ENCODE assay signal across 26 cellular contexts in genomic region chr7:74490546-74490945, GRCh38. TPM values are rescaled to one million over a fixed set of nuclear protein-coding genes. Genes with fewer than 3 reads are reported as not detected.
DNase-seq lines count a peak whose midpoint lies in the region; ATAC-seq and TF ChIP-seq lines count a peak whose summit lies in the region.
"Had no signal": no experiment of that assay in that cellular context is flagged by ENCODE, and none has a peak within 500 bp of the region (broad histone marks: within the 10 kb centered on the region; RNA-seq: fewer than 3 reads in every experiment).

No MANE protein-coding gene starts in this region.

- H3K79me2 ChIP-seq in neural progenitor cell (ENCODE audit: low read depth), result peaks cover 99% of the 10 kb centered on the region

- H3K27me3 Mint-ChIP-seq in activated T-cell treated with anti-CD3 and anti-CD28 coated beads, Interleukin-2, amount 50 U/mL, for 24 hours, result peaks cover 3% of the 10 kb centered on the region
- H3K27me3 Mint-ChIP-seq in neural progenitor cell (ENCODE audit: insufficient read depth, low read depth), result peaks cover 4% of the 10 kb centered on the region
- H3K27me3 Mint-ChIP-seq: activated T-helper 17 cell treated with anti-CD3 and anti-CD28 coated beads, Interleukin-2, amount 50 U/mL, for 72 hours; CD4-positive, alpha-beta T cell; naive thymus-derived CD4-positive, alpha-beta T cell had no signal

- peaks cover 4% of the 10 kb centered on the region for H3K9me3 Mint-ChIP-seq in activated T-cell treated with anti-CD3 and anti-CD28 coated beads, Interleukin-2, amount 50 U/mL, for 24 hours
- peaks cover 19% of the 10 kb centered on the region for H3K9me3 Mint-ChIP-seq in neural progenitor cell
- H3K9me3 Mint-ChIP-seq: CD4-positive, alpha-beta T cell; immature natural killer cell had no signal

- H3K4me1 ChIP-seq in neural progenitor cell, result peaks cover 6% of the 10 kb centered on the region
- peaks cover 0 to 35% (median 0%) of the 10 kb centered on the region in 4 donors for H3K4me1 ChIP-seq in tibial nerve
- H3K4me1 ChIP-seq: spleen, vagina had no signal

- TF ChIP-seq EP300 in tibial nerve (IDR thresholded peaks at IDR 0.05), result peak in 1 of 2 donors; percentile 50

- H3K27ac Mint-ChIP-seq in activated T-cell treated with anti-CD3 and anti-CD28 coated beads, Interleukin-2, amount 50 U/mL, for 24 hours, result peak overlapping the region; percentile 38
- H3K27ac Mint-ChIP-seq in neural progenitor cell, result peak overlapping the region; percentile 87
- H3K27ac Mint-ChIP-seq: activated T-helper 17 cell treated with anti-CD3 and anti-CD28 coated beads, Interleukin-2, amount 50 U/mL, for 72 hours; CD4-positive, alpha-beta T cell; immature natural killer cell; naive thymus-derived CD4-positive, alpha-beta T cell; stimulated activated memory B cell treated with anti-CD40 and anti-IgM and Interleukin-4, amounts not matched to agents 10 μg/mL and 1 μg/mL and 100 μg/mL, for 72 hours had no signal

- H3K9ac ChIP-seq in neural progenitor cell, result no peak overlapping the region

- H3K4me3 Mint-ChIP-seq in activated T-cell treated with anti-CD3 and anti-CD28 coated beads, Interleukin-2, amount 50 U/mL, for 24 hours, result no peak overlapping the region
- H3K4me3 Mint-ChIP-seq in neural progenitor cell, result no peak overlapping the region
- H3K4me3 Mint-ChIP-seq: activated T-helper 17 cell treated with anti-CD3 and anti-CD28 coated beads, Interleukin-2, amount 50 U/mL, for 72 hours; CD4-positive, alpha-beta T cell; immature natural killer cell; naive thymus-derived CD4-positive, alpha-beta T cell; stimulated activated memory B cell treated with anti-CD40 and anti-IgM and Interleukin-4, amounts not matched to agents 10 μg/mL and 1 μg/mL and 100 μg/mL, for 72 hours had no signal

- H3K9me3 ChIP-seq in neural progenitor cell (ENCODE audit: low read depth) (no peaks in the 10 kb centered on the region), tibial nerve (no peaks in the 10 kb centered on the region)
- H3K9me3 ChIP-seq: SJSA1, vagina had no signal

- TF ChIP-seq CTCF in neural progenitor cell (IDR thresholded peaks at IDR 0.05), result no peak
- TF ChIP-seq CTCF in tibial nerve (IDR thresholded peaks at IDR 0.05), result no peak

- TF ChIP-seq POLR2A in tibial nerve (IDR thresholded peaks at IDR 0.05), result no peak

- H3K27me3 ChIP-seq in neural progenitor cell (no peaks in the 10 kb centered on the region), tibial nerve (no peaks in the 10 kb centered on the region)
- H3K27me3 ChIP-seq: esophagus muscularis mucosa, SJSA1, spleen, vagina had no signal

- H3K4me2 ChIP-seq in neural progenitor cell, result no peak overlapping the region

- H4K20me1 ChIP-seq in neural progenitor cell (ENCODE audit: low read depth), result peaks cover 82% of the 10 kb centered on the region

- H3F3A ChIP-seq in neural progenitor cell (ENCODE audit: low read depth), result peaks cover 8% of the 10 kb centered on the region

- H3K36me3 ChIP-seq in neural progenitor cell (no peaks in the 10 kb centered on the region), tibial nerve (no peaks in the 10 kb centered on the region)
- H3K36me3 ChIP-seq: esophagus muscularis mucosa, spleen, vagina had no signal

- H3K27ac ChIP-seq in cingulate gyrus (ENCODE audit: low read depth, low read length), result peak overlapping the region; percentile 75
- H3K27ac ChIP-seq in neural progenitor cell, result peak overlapping the region; percentile 17
- H3K27ac ChIP-seq in tibial nerve, result peak overlapping the region; percentile 62 to 88 (median 80)
- H3K27ac ChIP-seq: esophagus muscularis mucosa, SJSA1, spleen, vagina had no signal

- H3K36me3 Mint-ChIP-seq in activated T-cell treated with anti-CD3 and anti-CD28 coated beads, Interleukin-2, amount 50 U/mL, for 24 hours (ENCODE audit: low read depth), result no peaks in the 10 kb centered on the region
- H3K36me3 Mint-ChIP-seq in neural progenitor cell, result peaks cover 22% of the 10 kb centered on the region
- H3K36me3 Mint-ChIP-seq: immature natural killer cell had no signal

- no peak overlapping the region for H3K4me3 ChIP-seq in neural progenitor cell
- H3K4me3 ChIP-seq in tibial nerve, result no peak overlapping the region
- H3K4me3 ChIP-seq: esophagus muscularis mucosa, SJSA1, spleen, vagina had no signal

- no peaks in the 10 kb centered on the region for H3K4me1 Mint-ChIP-seq in activated T-cell treated with anti-CD3 and anti-CD28 coated beads, Interleukin-2, amount 50 U/mL, for 24 hours (ENCODE audit: low read depth)
- H3K4me1 Mint-ChIP-seq in neural progenitor cell, result peaks cover 21% of the 10 kb centered on the region
- H3K4me1 Mint-ChIP-seq: activated T-helper 17 cell treated with anti-CD3 and anti-CD28 coated beads, Interleukin-2, amount 50 U/mL, for 72 hours; immature natural killer cell; naive thymus-derived CD4-positive, alpha-beta T cell; stimulated activated memory B cell treated with anti-CD40 and anti-IgM and Interleukin-4, amounts not matched to agents 10 μg/mL and 1 μg/mL and 100 μg/mL, for 72 hours had no signal

- no peak for ATAC-seq in GM18868 (IDR thresholded peaks at IDR 0.05; ENCODE audit: unreplicated experiment)
- ATAC-seq in GM18517 (IDR thresholded peaks at IDR 0.05; ENCODE audit: unreplicated experiment), result no peak
- ATAC-seq: activated T-helper 17 cell treated with anti-CD3 and anti-CD28 coated beads, Interleukin-2, amount 50 U/mL, for 72 hours; naive thymus-derived CD4-positive, alpha-beta T cell; right cardiac atrium; stimulated activated memory B cell treated with anti-CD40 and anti-IgM and Interleukin-4, amounts not matched to agents 10 μg/mL and 1 μg/mL and 100 μg/mL, for 72 hours had no signal

- no peak for DNase-seq in activated T-cell treated with anti-CD3 and anti-CD28 coated beads, Interleukin-2, amount 50 U/mL, for 24 hours
- no peak for DNase-seq in activated T-cell treated with anti-CD3 and anti-CD28 coated beads, Interleukin-2, amount 50 U/mL, for 48 hours
- no peak for DNase-seq in neural progenitor cell (ENCODE audit: low spot score)
- no peak for DNase-seq in tibial nerve (ENCODE audit: low spot score in 2 of 2)
- DNase-seq in NCI-H1436 (lab: John Stamatoyannopoulos, UW), result no peak
- DNase-seq: activated CD8-positive, alpha-beta memory T cell treated with anti-CD3 and anti-CD28 coated beads, Interleukin-2, amount 50 U/mL, for 4 hours; activated naive CD4-positive, alpha-beta T cell treated with anti-CD3 and anti-CD28 coated beads, Interleukin-2, amount 50 U/mL, for 16 hours; amniotic stem cell; CD4-positive, alpha-beta T cell; foreskin melanocyte; immature natural killer cell; IMR-90; naive thymus-derived CD4-positive, alpha-beta T cell; NCI-H1694 treated with DMSO at 0.1 percent for 48 hours; NCI-H345; NCI-H748 treated with DMSO at 0.1 percent for 48 hours; spleen had no signal

- whole genome bisulfite sequencing in tibial nerve, 2 donors, result 44 to 60% methylated on average over 10 of the region's 10 CpGs

- no peak overlapping the region for H2AFZ ChIP-seq in neural progenitor cell (replicated peaks)

RNA-seq across cellular contexts. Expression of gene GTF2IRD1, which starts 36.8 kb away (rescaled TPM):
- total RNA-seq in neural progenitor cell (ENCODE audit: low replicate concordance), result 25.6 and 48.5 TPM in 2 replicates
- total RNA-seq in tibial nerve, result 10 to 100 TPM; 14.6 to 35.7 (median 17.1) TPM

Comparison
In these comparisons a context has a peak if more than half of its experiments do, and no peak if none do; other contexts are left out.
1. H3K27ac ChIP-seq: peak in every context shown above with its lines; median percentile 80 in tibial nerve; 75 in cingulate gyrus; 17 in neural progenitor cell.